10 cellular contexts compared by ENCODE assay signal in genomic region chr16:55146939-55147338, GRCh38.
"Had no signal": no experiment of that assay in that cellular context is flagged by ENCODE, and none has a peak within 500 bp of the region (broad histone marks: within the 10 kb centered on the region; RNA-seq: fewer than 3 reads in every experiment).

No MANE protein-coding gene starts in this region.

- H3K9me3 ChIP-seq: spleen had no signal

- H3K27ac ChIP-seq: spleen had no signal

- H3K27me3 ChIP-seq: spleen had no signal

- H3K4me3 ChIP-seq: spleen had no signal

- H3K4me1 ChIP-seq: spleen had no signal

- H3K36me3 ChIP-seq: spleen had no signal

- DNase-seq: activated CD4-positive, alpha-beta T cell treated with anti-CD3 and anti-CD28 coated beads, Interleukin-2, amount 50 U/mL, for 4 hours; activated CD4-positive, CD25-positive, alpha-beta regulatory T cell treated with anti-CD3 and anti-CD28 coated beads, Interleukin-2, amount 50 U/mL, for 72 hours; activated naive CD4-positive, alpha-beta T cell treated with anti-CD3 and anti-CD28 coated beads, Interleukin-2, amount 10 ng/mL, durations not matched to agents 7 days and 5 days; effector memory CD8-positive, alpha-beta T cell; head of caudate nucleus; immature natural killer cell; mesendoderm; occipital lobe; right cardiac atrium; spleen had no signal
